Comparison of ENCODE assay signal across 14 cellular contexts in the genomic region with DNA sequence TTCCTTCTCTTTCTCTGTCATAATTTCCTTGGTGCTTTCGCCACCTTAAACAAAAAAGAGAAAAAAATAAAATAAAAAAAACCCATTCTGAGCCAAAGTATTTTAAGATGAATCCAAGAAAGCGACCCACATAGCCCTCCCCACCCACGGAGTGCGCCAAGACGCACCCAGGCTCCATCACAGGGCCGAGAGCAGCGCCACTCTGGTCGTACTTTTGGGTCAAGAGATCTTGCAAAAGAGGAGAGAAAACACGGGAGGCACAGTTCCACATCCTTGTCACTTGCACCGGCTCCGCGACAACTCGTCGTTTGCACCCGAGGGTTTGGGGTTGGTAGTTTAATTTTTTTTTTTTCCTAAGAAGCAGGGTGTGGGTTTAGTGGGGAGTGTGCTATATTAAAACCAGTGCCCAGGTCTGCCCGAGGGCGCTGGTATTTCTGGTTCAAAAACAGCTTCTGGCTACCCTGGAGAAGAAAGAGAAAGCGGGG. TPM values are rescaled to one million over a fixed set of nuclear protein-coding genes. Genes with fewer than 3 reads are reported as not detected.
DNase-seq lines count a peak whose midpoint lies in the region; ATAC-seq and TF ChIP-seq lines count a peak whose summit lies in the region.
"Had no signal": no experiment of that assay in that cellular context is flagged by ENCODE, and none has a peak within 500 bp of the region (broad histone marks: within the 10 kb centered on the region; RNA-seq: fewer than 3 reads in every experiment).

No MANE protein-coding gene starts in this region.

- no peaks in the 10 kb centered on the region for H3K9me2 ChIP-seq in PC-3 (replicated peaks; ENCODE audit: low read length)

- POLR2A ChIA-PET in PC-3 (lab: Charles Lee; ENCODE audit: unreplicated experiment): no interaction called here

- H3K27ac ChIP-seq in PC-3 (ENCODE audit: low read length): no peak overlapping the region
- no peak overlapping the region for H3K27ac ChIP-seq in lower lobe of right lung
- H3K27ac ChIP-seq: coronary artery, left ventricle myocardium inferior, RWPE1, thyroid gland had no signal

- no peak overlapping the region for H3K9ac ChIP-seq in PC-3 (ENCODE audit: low read length)

- peak overlapping the region; percentile 83 for H3K4me2 ChIP-seq in PC-3 (ENCODE audit: low read length)

- no peak for ATAC-seq in activated CD8-positive, alpha-beta memory T cell treated with anti-CD3 and anti-CD28 coated beads, Interleukin-2, amount 10 ng/mL, durations not matched to agents 7 days and 5 days
- ATAC-seq in PC-3: no peak
- ATAC-seq in HG02981 (IDR thresholded peaks at IDR 0.05; ENCODE audit: unreplicated experiment): no peak
- no peak for ATAC-seq in lower lobe of right lung

- peak overlapping the region; percentile 24 for H3K27ac Mint-ChIP-seq in activated CD8-positive, alpha-beta memory T cell treated with anti-CD3 and anti-CD28 coated beads, Interleukin-2, amount 10 ng/mL, durations not matched to agents 7 days and 5 days
- H3K27ac Mint-ChIP-seq in endothelial cell (ENCODE audit: unreplicated experiment): no peak overlapping the region

- no peaks in the 10 kb centered on the region for H3K9me3 Mint-ChIP-seq in activated CD8-positive, alpha-beta memory T cell treated with anti-CD3 and anti-CD28 coated beads, Interleukin-2, amount 10 ng/mL, durations not matched to agents 7 days and 5 days (ENCODE audit: low read depth)
- H3K9me3 Mint-ChIP-seq in endothelial cell (ENCODE audit: unreplicated experiment): no peaks in the 10 kb centered on the region

- no peaks in the 10 kb centered on the region for H3F3A ChIP-seq in PC-3 (ENCODE audit: low read length, unreplicated experiment)

- peaks cover 87% of the 10 kb centered on the region for H3K27me3 Mint-ChIP-seq in activated CD8-positive, alpha-beta memory T cell treated with anti-CD3 and anti-CD28 coated beads, Interleukin-2, amount 10 ng/mL, durations not matched to agents 7 days and 5 days
- H3K27me3 Mint-ChIP-seq in endothelial cell (ENCODE audit: unreplicated experiment): peaks cover 32% of the 10 kb centered on the region

- H2AFZ ChIP-seq in PC-3 (ENCODE audit: low read length): peak overlapping the region; percentile 93

- peak overlapping the region; percentile 16 for H3K4me3 Mint-ChIP-seq in activated CD8-positive, alpha-beta memory T cell treated with anti-CD3 and anti-CD28 coated beads, Interleukin-2, amount 10 ng/mL, durations not matched to agents 7 days and 5 days
- H3K4me3 Mint-ChIP-seq in endothelial cell (ENCODE audit: unreplicated experiment): peak overlapping the region; percentile 81

- no peaks in the 10 kb centered on the region for H3K27me3 ChIP-seq in PC-3 (ENCODE audit: low read length)
- H3K27me3 ChIP-seq in lower lobe of right lung (ENCODE audit: low read depth): peaks cover 98% of the 10 kb centered on the region

- intact Hi-C loops in PC-3 (cut with micrococcal nuclease) (loop anchor here (5.0 kb wide), 1 partner anchor 71 kb away; no protein-coding TSS in a partner anchor), lower lobe of right lung (cut with DNase I) (no loop called here)

- H3K36me3 Mint-ChIP-seq in activated CD8-positive, alpha-beta memory T cell treated with anti-CD3 and anti-CD28 coated beads, Interleukin-2, amount 10 ng/mL, durations not matched to agents 7 days and 5 days: peaks cover 2% of the 10 kb centered on the region
- peaks cover 8% of the 10 kb centered on the region for H3K36me3 Mint-ChIP-seq in endothelial cell (ENCODE audit: low read depth, unreplicated experiment)

- H3K9me3 ChIP-seq in PC-3 (ENCODE audit: low read length) (no peaks in the 10 kb centered on the region), lower lobe of right lung (no peaks in the 10 kb centered on the region)
- H3K9me3 ChIP-seq: left ventricle myocardium inferior, thyroid gland had no signal

- no peaks in the 10 kb centered on the region for H4K20me1 ChIP-seq in PC-3 (ENCODE audit: low read length)

- no peaks in the 10 kb centered on the region for H3K79me2 ChIP-seq in PC-3 (ENCODE audit: low read length)

- BruUV-seq in PC-3 (replicated peaks; lab: Mats Ljungman, UMichigan): no TSS peak

- H3K4me1 ChIP-seq in PC-3 (ENCODE audit: insufficient read depth, low read length) (peaks cover 4% of the 10 kb centered on the region; the same call in 1 of the 2 replicates), lower lobe of right lung (peaks cover 52% of the 10 kb centered on the region)

- CTCF ChIA-PET in activated CD8-positive, alpha-beta memory T cell treated with anti-CD3 and anti-CD28 coated beads, Interleukin-2, amount 10 ng/mL, durations not matched to agents 7 days and 5 days (lab: Charles Lee): no interaction called here
- CTCF ChIA-PET in PC-3 (lab: Charles Lee): no interaction called here

- H3K36me3 ChIP-seq in PC-3 (ENCODE audit: low read depth, low read length) (no peaks in the 10 kb centered on the region), lower lobe of right lung (no peaks in the 10 kb centered on the region)
- H3K36me3 ChIP-seq: left ventricle myocardium inferior, thyroid gland had no signal

- H3K4me3 ChIP-seq in PC-3 (ENCODE audit: low read length): peak overlapping the region; percentile 74; the same call in 1 of the 2 replicates
- H3K4me3 ChIP-seq in lower lobe of right lung: no peak overlapping the region
- H3K4me3 ChIP-seq: coronary artery, left ventricle myocardium inferior, thyroid gland had no signal

- TF ChIP-seq CTCF in PC-3 (conservative IDR thresholded peaks at IDR 0.05; ENCODE audit: low read depth, low read length): no peak
- no peak for TF ChIP-seq CTCF in endothelial cell (IDR thresholded peaks at IDR 0.05; ENCODE audit: unreplicated experiment)
- no peak for TF ChIP-seq CTCF in lower lobe of right lung (IDR thresholded peaks at IDR 0.05)

- DNase-seq in activated CD8-positive, alpha-beta memory T cell treated with anti-CD3 and anti-CD28 coated beads, Interleukin-2, amount 10 ng/mL, durations not matched to agents 7 days and 5 days: no peak
- no peak for DNase-seq in activated CD8-positive, alpha-beta memory T cell treated with anti-CD3 and anti-CD28 coated beads, Interleukin-2, amount 50 U/mL, for 48 hours
- no peak for DNase-seq in PC-3
- no peak for DNase-seq in endothelial cell (ENCODE audit: low spot score)
- DNase-seq in retina: peak; percentile 69
- DNase-seq in lower lobe of right lung: no peak
- DNase-seq in COLO829 (ENCODE audit: low spot score): no peak
- DNase-seq: foreskin melanocyte, KG1, left ventricle myocardium inferior, thyroid gland had no signal

- peaks cover 28% of the 10 kb centered on the region for H3K4me1 Mint-ChIP-seq in activated CD8-positive, alpha-beta memory T cell treated with anti-CD3 and anti-CD28 coated beads, Interleukin-2, amount 10 ng/mL, durations not matched to agents 7 days and 5 days
- H3K4me1 Mint-ChIP-seq in endothelial cell (ENCODE audit: unreplicated experiment): peaks cover 44% of the 10 kb centered on the region

RNA-seq across cellular contexts. Expression of gene SP9, which starts 1.7 kb away (rescaled TPM):
- total RNA-seq in activated CD8-positive, alpha-beta memory T cell treated with anti-CD3 and anti-CD28 coated beads, Interleukin-2, amount 10 ng/mL, durations not matched to agents 7 days and 5 days: not detected
- total RNA-seq in PC-3 (2014; rRNA removed) (not detected in 2 replicates), endothelial cell (ENCODE audit: unreplicated experiment) (0.31 TPM), lower lobe of right lung (not detected)
- total RNA-seq: left ventricle myocardium inferior, thyroid gland had no signal
